Comparison of ENCODE assay signal across 8 cellular contexts in genomic region chr2:111659361-111660281, GRCh38.
DNase-seq lines count a peak whose midpoint lies in the region; ATAC-seq and TF ChIP-seq lines count a peak whose summit lies in the region.

No MANE protein-coding gene starts in this region.

- TF ChIP-seq CTCF in RWPE2 (IDR thresholded peaks at IDR 0.05; ENCODE audit: poor library complexity, severe bottlenecking) (no peak), GM13976 (IDR thresholded peaks at IDR 0.05; ENCODE audit: borderline replicate concordance, control extremely low read depth, extremely low read depth, insufficient read depth, missing control alignments) (no peak)

- no peak overlapping the region for H3K4me3 ChIP-seq in RWPE2 (ENCODE audit: severe bottlenecking)
- H3K4me3 ChIP-seq in skeletal muscle cell (ENCODE audit: low read depth, low read length), result no peak overlapping the region

- ATAC-seq in RWPE2 (ENCODE audit: low read depth), result peak; percentile 84
- ATAC-seq in HG03095 (IDR thresholded peaks at IDR 0.05; ENCODE audit: unreplicated experiment), result no peak

- H3K27me3 ChIP-seq in RWPE2 (ENCODE audit: insufficient read depth, poor library complexity, severe bottlenecking), result no peaks in the 10 kb centered on the region

- H3K9me3 ChIP-seq in RWPE2 (ENCODE audit: severe bottlenecking), result no peaks in the 10 kb centered on the region

- peak overlapping the region; percentile 82 for H3K27ac ChIP-seq in RWPE2 (ENCODE audit: poor library complexity, severe bottlenecking)

- H3K36me3 ChIP-seq in RWPE2 (ENCODE audit: low read depth), result no peaks in the 10 kb centered on the region

- in situ Hi-C loops in GM13976 (cut with MboI; ENCODE audit: low sequenced_read_pairs, unreplicated experiment), result no loop called here

- DNase-seq in HCEC 1CT, result peak; percentile 87
- peak; percentile 84 for DNase-seq in RWPE2 (ENCODE audit: low spot score)
- peak; percentile 26 for DNase-seq in germinal center (ENCODE audit: low spot score)
- peak; percentile 67 for DNase-seq in skeletal muscle cell (ENCODE audit: low read depth)
- no peak for DNase-seq in activated CD4-positive, CD25-positive, alpha-beta regulatory T cell treated with anti-CD3 and anti-CD28 coated beads, Interleukin-2, amount 50 U/mL, for 72 hours
- no peak for DNase-seq in GM13976 (ENCODE audit: low spot score)
- no peak for DNase-seq in NCI-H1092 treated with DMSO at 0.1 percent for 48 hours (lab: John Stamatoyannopoulos, UW)

- peaks cover 34% of the 10 kb centered on the region for H3K4me1 ChIP-seq in RWPE2 (ENCODE audit: insufficient read depth, poor library complexity, severe bottlenecking)

Comparison
In these comparisons a context has a peak if more than half of its experiments do, and no peak if none do; other contexts are left out.
1. DNase-seq: peak in HCEC 1CT (single experiment), RWPE2 (single experiment), germinal center (single experiment) and skeletal muscle cell (single experiment); none in activated CD4-positive, CD25-positive, alpha-beta regulatory T cell treated with anti-CD3 and anti-CD28 coated beads, Interleukin-2, amount 50 U/mL, for 72 hours (single experiment), GM13976 (single experiment) and NCI-H1092 treated with DMSO at 0.1 percent for 48 hours (single experiment).